In the genomic region with DNA sequence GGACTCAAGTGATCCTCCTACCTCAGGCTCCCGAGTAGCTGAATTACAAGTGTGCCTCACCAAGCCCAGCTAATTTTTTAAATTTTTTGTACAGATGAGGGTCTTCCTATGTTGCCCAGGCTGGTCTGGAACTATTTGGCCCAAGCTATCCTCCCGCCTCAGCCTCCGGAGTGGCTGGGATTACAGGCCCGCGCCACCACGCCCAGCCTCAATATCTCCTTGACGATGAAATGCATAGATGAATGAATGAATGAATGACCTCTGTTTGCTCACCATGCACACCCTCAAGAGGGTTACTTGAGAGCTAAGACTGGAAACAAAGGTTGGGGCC, we compare ENCODE assay signal across 1 cellular context.
TF ChIP-seq lines count a peak whose summit lies in the region.

No MANE protein-coding gene starts in this region.

TF ChIP-seq in HCT116, 20 proteins besides CTCF, POLR2A, EP300 and RAD21 (continued from another document):
- TF ChIP-seq, protein P1, sequence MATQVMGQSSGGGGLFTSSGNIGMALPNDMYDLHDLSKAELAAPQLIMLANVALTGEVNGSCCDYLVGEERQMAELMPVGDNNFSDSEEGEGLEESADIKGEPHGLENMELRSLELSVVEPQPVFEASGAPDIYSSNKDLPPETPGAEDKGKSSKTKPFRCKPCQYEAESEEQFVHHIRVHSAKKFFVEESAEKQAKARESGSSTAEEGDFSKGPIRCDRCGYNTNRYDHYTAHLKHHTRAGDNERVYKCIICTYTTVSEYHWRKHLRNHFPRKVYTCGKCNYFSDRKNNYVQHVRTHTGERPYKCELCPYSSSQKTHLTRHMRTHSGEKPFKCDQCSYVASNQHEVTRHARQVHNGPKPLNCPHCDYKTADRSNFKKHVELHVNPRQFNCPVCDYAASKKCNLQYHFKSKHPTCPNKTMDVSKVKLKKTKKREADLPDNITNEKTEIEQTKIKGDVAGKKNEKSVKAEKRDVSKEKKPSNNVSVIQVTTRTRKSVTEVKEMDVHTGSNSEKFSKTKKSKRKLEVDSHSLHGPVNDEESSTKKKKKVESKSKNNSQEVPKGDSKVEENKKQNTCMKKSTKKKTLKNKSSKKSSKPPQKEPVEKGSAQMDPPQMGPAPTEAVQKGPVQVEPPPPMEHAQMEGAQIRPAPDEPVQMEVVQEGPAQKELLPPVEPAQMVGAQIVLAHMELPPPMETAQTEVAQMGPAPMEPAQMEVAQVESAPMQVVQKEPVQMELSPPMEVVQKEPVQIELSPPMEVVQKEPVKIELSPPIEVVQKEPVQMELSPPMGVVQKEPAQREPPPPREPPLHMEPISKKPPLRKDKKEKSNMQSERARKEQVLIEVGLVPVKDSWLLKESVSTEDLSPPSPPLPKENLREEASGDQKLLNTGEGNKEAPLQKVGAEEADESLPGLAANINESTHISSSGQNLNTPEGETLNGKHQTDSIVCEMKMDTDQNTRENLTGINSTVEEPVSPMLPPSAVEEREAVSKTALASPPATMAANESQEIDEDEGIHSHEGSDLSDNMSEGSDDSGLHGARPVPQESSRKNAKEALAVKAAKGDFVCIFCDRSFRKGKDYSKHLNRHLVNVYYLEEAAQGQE (IDR thresholded peaks at IDR 0.05; ENCODE audit: low read depth): no peak
- TF ChIP-seq SIN3A (IDR thresholded peaks at IDR 0.05; ENCODE audit: low read depth) (no peak), SP1 (IDR thresholded peaks at IDR 0.05; ENCODE audit: low read depth) (no peak), ZNF274 (IDR thresholded peaks at IDR 0.05; ENCODE audit: low read depth, low read length) (no peak), POLR2AphosphoS5 (IDR thresholded peaks at IDR 0.05; ENCODE audit: low read depth, low read length) (no peak), CEBPB (IDR thresholded peaks at IDR 0.05; ENCODE audit: low read depth) (no peak), EZH2phosphoT487 (IDR thresholded peaks at IDR 0.05; ENCODE audit: borderline replicate concordance) (no peak), TCF7L2 (IDR thresholded peaks at IDR 0.05; ENCODE audit: borderline replicate concordance, extremely low read depth, insufficient read depth, insufficient read length) (no peak), FOSL1 (IDR thresholded peaks at IDR 0.05; ENCODE audit: low read depth) (no peak), EZH2 (IDR thresholded peaks at IDR 0.05) (no peak), YY1 (IDR thresholded peaks at IDR 0.05; ENCODE audit: extremely low read depth, insufficient replicate concordance, low read depth, low read length) (no peak)
- TF ChIP-seq, protein P2, sequence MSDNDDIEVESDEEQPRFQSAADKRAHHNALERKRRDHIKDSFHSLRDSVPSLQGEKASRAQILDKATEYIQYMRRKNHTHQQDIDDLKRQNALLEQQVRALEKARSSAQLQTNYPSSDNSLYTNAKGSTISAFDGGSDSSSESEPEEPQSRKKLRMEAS (IDR thresholded peaks at IDR 0.05): no peak
- TF ChIP-seq, protein P3, sequence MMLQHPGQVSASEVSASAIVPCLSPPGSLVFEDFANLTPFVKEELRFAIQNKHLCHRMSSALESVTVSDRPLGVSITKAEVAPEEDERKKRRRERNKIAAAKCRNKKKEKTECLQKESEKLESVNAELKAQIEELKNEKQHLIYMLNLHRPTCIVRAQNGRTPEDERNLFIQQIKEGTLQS (IDR thresholded peaks at IDR 0.05): no peak
